Comparison of ENCODE assay signal across 8 cellular contexts in genomic region chr3:170414202-170414663, GRCh38. TPM values are rescaled to one million over a fixed set of nuclear protein-coding genes. Genes with fewer than 3 reads are reported as not detected.
A peak's percentile ranks its signal among the peaks of the same experiment; 100 is the strongest.
DNase-seq lines count a peak whose midpoint lies in the region; ATAC-seq and TF ChIP-seq lines count a peak whose summit lies in the region.

No MANE protein-coding gene starts in this region.

- H3K79me2 ChIP-seq in hepatocyte (no peaks in the 10 kb centered on the region), smooth muscle cell (ENCODE audit: low read depth) (no peaks in the 10 kb centered on the region)

- H3K27ac Mint-ChIP-seq in CD4-positive, CD25-positive, alpha-beta regulatory T cell, result peak overlapping the region in 1 of 3 donors; percentile 26

- no peak overlapping the region for H3K9ac ChIP-seq in smooth muscle cell (ENCODE audit: low read depth)

- peaks cover 24% of the 10 kb centered on the region for H3K27me3 Mint-ChIP-seq in CD4-positive, CD25-positive, alpha-beta regulatory T cell

- no peak overlapping the region for H3K27ac ChIP-seq in CD4-positive, CD25-positive, alpha-beta regulatory T cell (ENCODE audit: insufficient read depth, low read length, poor library complexity, severe bottlenecking)
- H3K27ac ChIP-seq in hepatocyte (no peak overlapping the region), smooth muscle cell (ENCODE audit: low read depth) (peak overlapping the region; percentile 21)

- H3K4me3 Mint-ChIP-seq in CD4-positive, CD25-positive, alpha-beta regulatory T cell, result no peak overlapping the region

- peaks cover 0 to 12% (median 8%) of the 10 kb centered on the region in 4 donors for H3K4me1 Mint-ChIP-seq in CD4-positive, CD25-positive, alpha-beta regulatory T cell

- H3K36me3 ChIP-seq in CD4-positive, CD25-positive, alpha-beta regulatory T cell (ENCODE audit: control insufficient read depth, insufficient read depth, low read length), result no peaks in the 10 kb centered on the region
- H3K36me3 ChIP-seq in hepatocyte (replicated peaks; ENCODE audit: insufficient read depth, low read depth) (no peaks in the 10 kb centered on the region), smooth muscle cell (ENCODE audit: low read depth) (no peaks in the 10 kb centered on the region)

- H3K9me3 ChIP-seq in CD4-positive, CD25-positive, alpha-beta regulatory T cell (ENCODE audit: control insufficient read depth in 2 of 2, low read length in 2 of 2), result no peaks in the 10 kb centered on the region
- H3K9me3 ChIP-seq in hepatocyte (ENCODE audit: low read depth) (no peaks in the 10 kb centered on the region), smooth muscle cell (replicated peaks; ENCODE audit: low read depth) (no peaks in the 10 kb centered on the region)

- peaks cover 8% of the 10 kb centered on the region for H3K4me1 ChIP-seq in CD4-positive, CD25-positive, alpha-beta regulatory T cell (ENCODE audit: control insufficient read depth, insufficient read depth, low read length, poor library complexity, severe bottlenecking)
- H3K4me1 ChIP-seq in hepatocyte (ENCODE audit: insufficient read depth), result peaks cover 5% of the 10 kb centered on the region
- no peaks in the 10 kb centered on the region for H3K4me1 ChIP-seq in smooth muscle cell (ENCODE audit: low read depth)

- TF ChIP-seq CTCF in astrocyte of the cerebellum (IDR thresholded peaks at IDR 0.05; ENCODE audit: low read depth, low read length, missing control alignments), result peak; percentile 99
- TF ChIP-seq CTCF in hepatocyte (IDR thresholded peaks at IDR 0.05; ENCODE audit: poor library complexity), result peak; percentile 94
- TF ChIP-seq CTCF in smooth muscle cell (IDR thresholded peaks at IDR 0.05; ENCODE audit: borderline replicate concordance, insufficient read depth, poor library complexity, severe bottlenecking), result peak; percentile 91

- no peaks in the 10 kb centered on the region for H3K36me3 Mint-ChIP-seq in CD4-positive, CD25-positive, alpha-beta regulatory T cell

- ATAC-seq in CD4-positive, CD25-positive, alpha-beta regulatory T cell (ENCODE audit: low read depth in 2 of 2), result peak; percentile 55 to 61
- ATAC-seq in GM18519 (IDR thresholded peaks at IDR 0.05; ENCODE audit: low FRiP score, unreplicated experiment), result peak; percentile 39

- no peak overlapping the region for H2AFZ ChIP-seq in hepatocyte
- no peak overlapping the region for H2AFZ ChIP-seq in smooth muscle cell (ENCODE audit: low read depth)

- H3F3A ChIP-seq in smooth muscle cell (ENCODE audit: low read depth), result peaks cover 5% of the 10 kb centered on the region

- no peaks in the 10 kb centered on the region for H3K9me2 ChIP-seq in hepatocyte (replicated peaks; ENCODE audit: insufficient read depth)

- H4K20me1 ChIP-seq in hepatocyte (ENCODE audit: insufficient read depth, poor library complexity, severe bottlenecking), result no peaks in the 10 kb centered on the region
- H4K20me1 ChIP-seq in smooth muscle cell (ENCODE audit: low read depth), result no peaks in the 10 kb centered on the region

- peak in 2 of 3 donors; percentile 48 to 63 for DNase-seq in CD4-positive, CD25-positive, alpha-beta regulatory T cell
- DNase-seq in LHCN-M2 (ENCODE audit: low read depth) (peak; percentile 84), OCI-M2 (lab: John Stamatoyannopoulos, UW; ENCODE audit: unreplicated experiment) (peak; percentile 21), astrocyte of the cerebellum (ENCODE audit: low read depth) (peak; percentile 87), hepatocyte (ENCODE audit: low spot score) (peak; percentile 84), smooth muscle cell (lab: John Stamatoyannopoulos, UW; ENCODE audit: unreplicated experiment) (no peak), T-helper 9 cell (no peak)

- in situ Hi-C loops in astrocyte of the cerebellum (cut with HindIII; ENCODE audit: low sequenced_read_pairs), result no loop called here

- H3K4me2 ChIP-seq in hepatocyte (no peak overlapping the region), smooth muscle cell (peak overlapping the region; percentile 9)

- peaks cover 14% of the 10 kb centered on the region for H3K27me3 ChIP-seq in CD4-positive, CD25-positive, alpha-beta regulatory T cell (ENCODE audit: control insufficient read depth, insufficient read depth, low read length)
- H3K27me3 ChIP-seq in hepatocyte (peaks cover 22% of the 10 kb centered on the region), smooth muscle cell (ENCODE audit: low read depth) (peaks cover 23% of the 10 kb centered on the region)

- H3K4me3 ChIP-seq in CD4-positive, CD25-positive, alpha-beta regulatory T cell (ENCODE audit: low read depth, low read length), result no peak overlapping the region
- H3K4me3 ChIP-seq in astrocyte of the cerebellum (ENCODE audit: low read depth, low read length), result no peak overlapping the region
- H3K4me3 ChIP-seq in hepatocyte, result no peak overlapping the region
- H3K4me3 ChIP-seq in smooth muscle cell, result no peak overlapping the region

- no peaks in the 10 kb centered on the region for H3K9me3 Mint-ChIP-seq in CD4-positive, CD25-positive, alpha-beta regulatory T cell

- WGBS in hepatocyte (ENCODE audit: low lambda C conversion rate, missing lambda C conversion rate), result 25% methylated on average over 5 of the region's 5 CpGs
- 8% methylated on average over 5 of the region's 5 CpGs for WGBS in smooth muscle cell (ENCODE audit: low lambda C conversion rate)

RNA-seq across cellular contexts. Expression of gene CLDN11, which starts 4.4 kb away (rescaled TPM):
- total RNA-seq in CD4-positive, CD25-positive, alpha-beta regulatory T cell, result not detected
- not detected for polyA plus RNA-seq in CD4-positive, CD25-positive, alpha-beta regulatory T cell
- 0.86 TPM in 1 of 2 replicates, not detected in the other for total RNA-seq in LHCN-M2 (2014; rRNA removed)
- 0.40 TPM for polyA plus RNA-seq in LHCN-M2 (2012)
- 21.9 and 29.5 TPM in 2 replicates for total RNA-seq in hepatocyte
- 6.1 and 7.7 TPM in 2 replicates for polyA plus RNA-seq in hepatocyte
- 4.2 and 5.9 TPM in 2 replicates for total RNA-seq in smooth muscle cell
- 1.0 and 1.3 TPM in 2 replicates for polyA plus RNA-seq in smooth muscle cell

RNA-seq across cellular contexts. Expression of gene SKIL, which starts 56.7 kb away (rescaled TPM):
- total RNA-seq in CD4-positive, CD25-positive, alpha-beta regulatory T cell, result 50.4 TPM
- polyA plus RNA-seq in CD4-positive, CD25-positive, alpha-beta regulatory T cell, result 1 to 10 TPM; 2.0 to 5.4 (median 3.3) TPM
- total RNA-seq in LHCN-M2 (2014; rRNA removed) (29.0 and 29.6 TPM in 2 replicates), hepatocyte (79.3 and 87.5 TPM in 2 replicates), smooth muscle cell (167 and 207 TPM in 2 replicates)
- 10.8 TPM for polyA plus RNA-seq in LHCN-M2 (2012)
- polyA plus RNA-seq in hepatocyte (28.3 and 28.9 TPM in 2 replicates), smooth muscle cell (22.0 and 45.0 TPM in 2 replicates)

Comparison
In these comparisons a context has a peak if more than half of its experiments do, and no peak if none do; other contexts are left out.
1. DNase-seq: peak in CD4-positive, CD25-positive, alpha-beta regulatory T cell (2 of 3), LHCN-M2 (single experiment), OCI-M2 (single experiment), astrocyte of the cerebellum (single experiment) and hepatocyte (single experiment); none in smooth muscle cell (single experiment) and T-helper 9 cell (single experiment).
2. Peak in every context shown above with its lines, with median percentiles within 50 percentile points of each other: CTCF ChIP-seq.